ENCODE assay signal across 18 cellular contexts in the genomic region with DNA sequence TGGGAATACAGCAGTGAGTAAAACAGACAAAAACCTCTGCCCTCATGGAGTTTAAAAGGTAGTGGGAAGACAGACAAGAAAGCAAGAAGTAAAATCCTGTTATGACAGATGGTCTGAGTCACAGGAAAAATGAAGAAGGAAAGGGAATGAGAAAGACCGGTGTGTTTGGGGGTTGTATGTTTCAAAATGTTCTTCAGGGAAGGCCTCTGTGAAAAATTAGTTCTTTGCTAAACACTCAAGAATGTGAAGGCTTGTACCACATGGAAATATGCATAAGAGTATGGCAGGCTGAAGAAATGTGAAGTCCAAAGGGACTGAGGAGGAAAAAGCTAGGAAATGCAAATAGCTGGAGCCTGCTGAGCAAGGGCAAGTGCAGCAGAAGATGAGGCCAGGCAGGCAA.
DNase-seq lines count a peak whose midpoint lies in the region; ATAC-seq, FAIRE-seq and TF ChIP-seq lines count a peak whose summit lies in the region.
"Had no signal": no experiment of that assay in that cellular context is flagged by ENCODE, and none has a peak within 500 bp of the region (broad histone marks: within the 10 kb centered on the region; RNA-seq: fewer than 3 reads in every experiment).

No MANE protein-coding gene starts in this region.

- H3K4me1 ChIP-seq in keratinocyte (ENCODE audit: control insufficient read depth, extremely low read depth, insufficient read depth, low read length) (no peaks in the 10 kb centered on the region), subcutaneous abdominal adipose tissue (ENCODE audit: control insufficient read depth in 5 of 5, insufficient read depth in 5 of 5, low read length in 5 of 5) (peaks cover 0 to 48% (median 15%) of the 10 kb centered on the region in 5 donors)

- DNase-seq in HCEC 1CT, result peak; percentile 77
- DNase-seq in choroid plexus epithelial cell (ENCODE audit: low read depth), result peak; percentile 65
- DNase-seq in keratinocyte (ENCODE audit: low read depth, low spot score), result no peak
- DNase-seq in SKM-1 (lab: John Stamatoyannopoulos, UW; ENCODE audit: unreplicated experiment), result no peak
- DNase-seq: activated CD4-positive, alpha-beta T cell treated with anti-CD3 and anti-CD28 coated beads for 36 hours; activated naive CD8-positive, alpha-beta T cell treated with anti-CD3 and anti-CD28 coated beads, Interleukin-2, amount 10 ng/mL, durations not matched to agents 7 days and 5 days; CD4-positive, CD25-positive, alpha-beta regulatory T cell; KG1; NCI-H1436; NCI-H345; SHP77; stimulated activated naive CD4-positive, alpha-beta T cell; T-helper 9 cell had no signal

- ATAC-seq in HG03108 (IDR thresholded peaks at IDR 0.05; ENCODE audit: unreplicated experiment) (no peak), HG03025 (IDR thresholded peaks at IDR 0.05; ENCODE audit: low FRiP score, unreplicated experiment) (no peak)
- ATAC-seq: activated CD4-positive, alpha-beta T cell treated with anti-CD3 and anti-CD28 coated beads for 36 hours; esophagus mucosa had no signal

- no peaks in the 10 kb centered on the region for H3K9me1 ChIP-seq in keratinocyte (ENCODE audit: control insufficient read depth, extremely low read depth, insufficient read depth, low read length)

- dilution Hi-C loops in keratinocyte (cut with MboI; ENCODE audit: extremely low pct_ligation_motif_present, low sequenced_read_pairs), result no loop called here

- H3K79me2 ChIP-seq in keratinocyte (ENCODE audit: control insufficient read depth, insufficient read depth, low read length), result no peaks in the 10 kb centered on the region

- no peak overlapping the region for H2AFZ ChIP-seq in keratinocyte (ENCODE audit: control insufficient read depth, low read length)

- H3K9ac ChIP-seq in keratinocyte (ENCODE audit: control insufficient read depth, extremely low read depth, insufficient read depth, low read length) (no peak overlapping the region), subcutaneous abdominal adipose tissue (ENCODE audit: low read length in 5 of 5) (no peak overlapping the region)

- peak; percentile 57 for FAIRE-seq in keratinocyte (lab: Jason Lieb, UNC)

- H3K36me3 ChIP-seq in keratinocyte (ENCODE audit: control insufficient read depth in 2 of 2, extremely low read depth in 1 of 2, insufficient read depth in 2 of 2, low read length in 2 of 2), result no peaks in the 10 kb centered on the region
- H3K36me3 ChIP-seq in subcutaneous abdominal adipose tissue (ENCODE audit: control insufficient read depth in 5 of 5, insufficient read depth in 5 of 5, low read length in 5 of 5), result no peaks in the 10 kb centered on the region

- no peak for TF ChIP-seq CTCF in choroid plexus epithelial cell (conservative IDR thresholded peaks at IDR 0.05; ENCODE audit: low read depth, low read length)
- TF ChIP-seq CTCF in keratinocyte (optimal IDR thresholded peaks at IDR 0.05 in 1 of 3, IDR thresholded peaks at IDR 0.05 in 1 of 3, conservative IDR thresholded peaks at IDR 0.05 in 1 of 3; ENCODE audit: extremely low read depth in 1 of 3, insufficient read depth in 2 of 3, low read length in 3 of 3), result no peak

- no peaks in the 10 kb centered on the region for H3K27me3 ChIP-seq in keratinocyte (ENCODE audit: control insufficient read depth, extremely low read depth, insufficient read depth, low read length)
- no peaks in the 10 kb centered on the region for H3K27me3 ChIP-seq in subcutaneous abdominal adipose tissue (ENCODE audit: control insufficient read depth in 5 of 5, insufficient read depth in 4 of 5, low read length in 5 of 5)

- no peak overlapping the region for H3K4me2 ChIP-seq in keratinocyte (ENCODE audit: control insufficient read depth, extremely low read depth, insufficient read depth, low read depth, low read length)

- H3K9me3 ChIP-seq in keratinocyte (ENCODE audit: control insufficient read depth, low read depth, low read length), result no peaks in the 10 kb centered on the region
- no peaks in the 10 kb centered on the region for H3K9me3 ChIP-seq in subcutaneous abdominal adipose tissue (ENCODE audit: control insufficient read depth in 5 of 5, low read length in 5 of 5)

- no peak overlapping the region for H3K27ac ChIP-seq in keratinocyte (ENCODE audit: control insufficient read depth, insufficient read depth, low read length)
- H3K27ac ChIP-seq in subcutaneous abdominal adipose tissue (ENCODE audit: low read depth, low read length), result peak overlapping the region; percentile 34
- H3K27ac ChIP-seq: coronary artery had no signal

- no peak overlapping the region for H3K4me3 ChIP-seq in choroid plexus epithelial cell (ENCODE audit: low read depth, low read length)
- H3K4me3 ChIP-seq in keratinocyte (ENCODE audit: control insufficient read depth in 2 of 3, extremely low read depth in 1 of 3, insufficient read depth in 2 of 3, low read depth in 1 of 3, low read length in 3 of 3), result no peak overlapping the region
- H3K4me3 ChIP-seq in subcutaneous abdominal adipose tissue (ENCODE audit: low read depth in 1 of 5, low read length in 5 of 5), result peak overlapping the region in 1 of 5 donors; percentile 22
- H3K4me3 ChIP-seq: coronary artery had no signal

- H4K20me1 ChIP-seq in keratinocyte (ENCODE audit: control insufficient read depth, extremely low read depth, insufficient read depth, low read length), result no peaks in the 10 kb centered on the region

Comparison
In these comparisons a context has a peak if more than half of its experiments do, and no peak if none do; other contexts are left out.
1. DNase-seq: peak in HCEC 1CT (single experiment) and choroid plexus epithelial cell (single experiment); none in keratinocyte (single experiment) and SKM-1 (single experiment).